Comparison of ENCODE assay signal across 10 cellular contexts in genomic region chr2:196182439-196183171, GRCh38. TPM values are rescaled to one million over a fixed set of nuclear protein-coding genes. Genes with fewer than 3 reads are reported as not detected.
DNase-seq lines count a peak whose midpoint lies in the region; ATAC-seq and TF ChIP-seq lines count a peak whose summit lies in the region.
"Had no signal": no experiment of that assay in that cellular context is flagged by ENCODE, and none has a peak within 500 bp of the region (broad histone marks: within the 10 kb centered on the region; RNA-seq: fewer than 3 reads in every experiment).

No MANE protein-coding gene starts in this region.

- H3K4me3 ChIP-seq in MM.1S (ENCODE audit: low read length): peak overlapping the region; percentile 34; the same call in 1 of the 2 replicates

- 0 out of 2 replicates have a peak overlapping the region, but pooled peaks have one; percentile 22 for H2AFZ ChIP-seq in MM.1S (ENCODE audit: low read length)

- no peaks in the 10 kb centered on the region for H3K27me3 ChIP-seq in MM.1S (replicated peaks; ENCODE audit: insufficient read depth, low read length)

- POLR2A ChIA-PET in naive thymus-derived CD8-positive, alpha-beta T cell (lab: Charles Lee): interaction anchor here (0.6 to 5.7 kb wide), 17 partner anchors 8 to 94 kb away, joined by 3 to 59 read pairs (median 4); partner anchors contain the start of gene STK17B

- DNase-seq in MM.1S (peak; percentile 46), NCI-H2107 treated with DMSO at 0.1 percent for 48 hours (lab: John Stamatoyannopoulos, UW; ENCODE audit: unreplicated experiment) (no peak), NCI-H526 treated with DMSO at 0.1 percent for 48 hours (lab: John Stamatoyannopoulos, UW) (no peak), COR-L47 (lab: John Stamatoyannopoulos, UW) (no peak), Right ventricle myocardium superior (no peak)
- peak in 3 of 10 donors; percentile 30 to 39 (median 36) for DNase-seq in naive thymus-derived CD8-positive, alpha-beta T cell

- no peaks in the 10 kb centered on the region for H3K36me3 ChIP-seq in MM.1S (replicated peaks; ENCODE audit: insufficient read depth, low read length)

- H3K27me3 Mint-ChIP-seq in naive thymus-derived CD8-positive, alpha-beta T cell: no peaks in the 10 kb centered on the region

- H3K9me2 ChIP-seq in MM.1S (replicated peaks; ENCODE audit: insufficient read depth, low read length): no peaks in the 10 kb centered on the region

- peaks cover 59% of the 10 kb centered on the region for H3K4me1 ChIP-seq in MM.1S (ENCODE audit: low read length)

- no peak for TF ChIP-seq CTCF in MM.1S (IDR thresholded peaks at IDR 0.05; ENCODE audit: low read length)

- H3K27ac ChIP-seq in MM.1S (ENCODE audit: low read length): peak overlapping the region; percentile 75

- peak overlapping the region; percentile 45 to 74 (median 62) for H3K4me3 Mint-ChIP-seq in naive thymus-derived CD8-positive, alpha-beta T cell
- H3K4me3 Mint-ChIP-seq: WTC11 had no signal

- H3K9me3 ChIP-seq in MM.1S (replicated peaks; ENCODE audit: insufficient read depth, low read length): no peaks in the 10 kb centered on the region

- intact Hi-C loops in Right ventricle myocardium superior (cut with DNase I): no loop called here

- peaks cover 16% of the 10 kb centered on the region; the same call in 1 of the 2 replicates for H3K79me2 ChIP-seq in MM.1S (ENCODE audit: low read length)

- H4K20me1 ChIP-seq in MM.1S (ENCODE audit: insufficient read depth, low read length): no peaks in the 10 kb centered on the region

- peak overlapping the region; percentile 92 to 98 (median 95) for H3K27ac Mint-ChIP-seq in naive thymus-derived CD8-positive, alpha-beta T cell

- H3K36me3 Mint-ChIP-seq in naive thymus-derived CD8-positive, alpha-beta T cell: no peaks in the 10 kb centered on the region
- H3K36me3 Mint-ChIP-seq: WTC11 had no signal

- peaks cover 0 to 9% (median 0%) of the 10 kb centered on the region in 9 donors for H3K9me3 Mint-ChIP-seq in naive thymus-derived CD8-positive, alpha-beta T cell

- H3K9ac ChIP-seq in MM.1S (ENCODE audit: low read length): peak overlapping the region; percentile 24

- H3F3A ChIP-seq in MM.1S (ENCODE audit: insufficient read depth, low read length): peaks cover 46% of the 10 kb centered on the region

- H3K4me2 ChIP-seq in MM.1S (ENCODE audit: low read depth, low read length): peak overlapping the region; percentile 76

- peak; percentile 94 for ATAC-seq in GM18873 (IDR thresholded peaks at IDR 0.05; ENCODE audit: low FRiP score, unreplicated experiment)
- ATAC-seq in HG02623 (IDR thresholded peaks at IDR 0.05; ENCODE audit: unreplicated experiment): peak; percentile 87
- peak; percentile 19 to 26 for ATAC-seq in naive thymus-derived CD8-positive, alpha-beta T cell
- ATAC-seq in Right ventricle myocardium superior (ENCODE audit: poor library complexity): no peak
- ATAC-seq: esophagus mucosa, WTC11 had no signal

- H3K4me1 Mint-ChIP-seq in naive thymus-derived CD8-positive, alpha-beta T cell: peaks cover 36 to 91% (median 83%) of the 10 kb centered on the region in 4 donors

RNA-seq across cellular contexts. Expression of gene STK17B, which starts 11.2 kb away (rescaled TPM):
- total RNA-seq in naive thymus-derived CD8-positive, alpha-beta T cell: 100 to 1,000 TPM; 312 to 331 TPM
- 10 to 100 TPM; 73.5 to 98.3 (median 91.9) TPM for polyA plus RNA-seq in naive thymus-derived CD8-positive, alpha-beta T cell
- total RNA-seq in Right ventricle myocardium superior: 6.1 TPM

Comparison
In these comparisons a context has a peak if more than half of its experiments do, and no peak if none do; other contexts are left out.
1. RNA of gene STK17B, which starts 11.2 kb away (total RNA-seq): 312 to 331 TPM in naive thymus-derived CD8-positive, alpha-beta T cell; 6.1 TPM in Right ventricle myocardium superior (single experiment); every median in the first group is over 10 times any median in the second.